In the genomic region with DNA sequence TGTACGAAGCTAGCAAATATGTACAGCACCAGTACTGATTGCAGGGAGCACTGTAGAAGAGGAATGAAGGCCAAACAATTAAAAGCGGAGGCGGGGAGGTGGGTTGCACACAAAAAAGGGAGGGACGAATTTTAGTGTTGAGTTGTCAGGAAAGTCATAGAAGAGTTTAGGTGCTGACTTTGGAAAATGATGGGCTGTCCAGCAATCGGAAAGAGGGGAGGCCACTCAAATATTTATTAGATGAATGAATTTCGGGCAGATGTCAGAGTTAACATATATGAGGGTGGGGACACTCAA, we compare ENCODE assay signal across 1 cellular context.
TF ChIP-seq lines count a peak whose summit lies in the region.

No MANE protein-coding gene starts in this region.

TF ChIP-seq in endothelial cell of umbilical vein, 7 proteins besides CTCF, POLR2A, EP300 and RAD21 (continued from another document):
- TF ChIP-seq JUN (IDR thresholded peaks at IDR 0.05; ENCODE audit: borderline replicate concordance, insufficient read depth, insufficient read length, low read depth) (no peak), POLR2AphosphoS5 (IDR thresholded peaks at IDR 0.05; ENCODE audit: insufficient read depth, low read depth, low read length) (no peak), EZH2 (IDR thresholded peaks at IDR 0.05; ENCODE audit: borderline replicate concordance, low read depth, low read length, severe bottlenecking) (no peak), MYC (IDR thresholded peaks at IDR 0.05; ENCODE audit: low read depth, low read length) (no peak), FOS (IDR thresholded peaks at IDR 0.05; ENCODE audit: borderline replicate concordance, insufficient read depth, low read length) (no peak)
- TF ChIP-seq, protein P1, sequence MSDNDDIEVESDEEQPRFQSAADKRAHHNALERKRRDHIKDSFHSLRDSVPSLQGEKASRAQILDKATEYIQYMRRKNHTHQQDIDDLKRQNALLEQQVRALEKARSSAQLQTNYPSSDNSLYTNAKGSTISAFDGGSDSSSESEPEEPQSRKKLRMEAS (IDR thresholded peaks at IDR 0.05; ENCODE audit: insufficient read depth, insufficient read length): no peak
